8 cellular contexts compared by ENCODE assay signal in genomic region chr1:10399487-10399917, GRCh38. TPM values are rescaled to one million over a fixed set of nuclear protein-coding genes. Genes with fewer than 3 reads are reported as not detected.
DNase-seq lines count a peak whose midpoint lies in the region; ATAC-seq, FAIRE-seq and TF ChIP-seq lines count a peak whose summit lies in the region.

No MANE protein-coding gene starts in this region.

- peak overlapping the region; percentile 90 for H3K4me3 Mint-ChIP-seq in stimulated activated effector memory CD8-positive, alpha-beta T cell treated with anti-CD3 and anti-CD28 coated beads, Interleukin-12 subunit alpha, Interleukin-12 subunit beta, amount 100 ng/mL, for 72 hours

- H3K27me3 ChIP-seq in bronchial epithelial cell (ENCODE audit: control insufficient read depth, insufficient read depth, low read length): no peaks in the 10 kb centered on the region

- DNase-seq in NCI-H82 (lab: John Stamatoyannopoulos, UW) (peak; percentile 71), NCI-H82 treated with DMSO at 0.1 percent for 48 hours (lab: John Stamatoyannopoulos, UW; ENCODE audit: unreplicated experiment) (no peak), NCI-H2227 treated with DMSO at 0.1 percent for 48 hours (lab: John Stamatoyannopoulos, UW) (peak; percentile 70), bronchial epithelial cell (ENCODE audit: low read depth) (peak; percentile 25), left colon (peak; percentile 30 to 43), SKM-1 treated with dmso at 0.1 percent for 144 hours (lab: John Stamatoyannopoulos, UW; ENCODE audit: unreplicated experiment) (no peak)
- DNase-seq in stimulated activated effector memory CD8-positive, alpha-beta T cell treated with anti-CD3 and anti-CD28 coated beads, Interleukin-12 subunit alpha, Interleukin-12 subunit beta, amount 100 ng/mL, for 72 hours (ENCODE audit: low spot score in 2 of 2): peak in 1 of 2 donors; percentile 7

- peak overlapping the region; percentile 92 for H3K27ac Mint-ChIP-seq in stimulated activated effector memory CD8-positive, alpha-beta T cell treated with anti-CD3 and anti-CD28 coated beads, Interleukin-12 subunit alpha, Interleukin-12 subunit beta, amount 100 ng/mL, for 72 hours

- H3K36me3 Mint-ChIP-seq in stimulated activated effector memory CD8-positive, alpha-beta T cell treated with anti-CD3 and anti-CD28 coated beads, Interleukin-12 subunit alpha, Interleukin-12 subunit beta, amount 100 ng/mL, for 72 hours: peaks cover 43% of the 10 kb centered on the region

- no peaks in the 10 kb centered on the region for H3K9me3 Mint-ChIP-seq in stimulated activated effector memory CD8-positive, alpha-beta T cell treated with anti-CD3 and anti-CD28 coated beads, Interleukin-12 subunit alpha, Interleukin-12 subunit beta, amount 100 ng/mL, for 72 hours

- peak overlapping the region; percentile 97 for H3K4me3 ChIP-seq in bronchial epithelial cell (ENCODE audit: low read depth, low read length)

- ATAC-seq in left colon (no peak), GM19452 (IDR thresholded peaks at IDR 0.05; ENCODE audit: unreplicated experiment) (no peak)
- no peak for ATAC-seq in stimulated activated effector memory CD8-positive, alpha-beta T cell treated with anti-CD3 and anti-CD28 coated beads, Interleukin-12 subunit alpha, Interleukin-12 subunit beta, amount 100 ng/mL, for 72 hours

- peaks cover 8% of the 10 kb centered on the region for H3K36me3 ChIP-seq in bronchial epithelial cell (ENCODE audit: control insufficient read depth, insufficient read depth, low read length)

- intact Hi-C loops in left colon (cut with DNase I, micrococcal nuclease): no loop called here

- FAIRE-seq in bronchial epithelial cell (lab: Jason Lieb, UNC): no peak

- peaks cover 25% of the 10 kb centered on the region for H3K4me1 Mint-ChIP-seq in stimulated activated effector memory CD8-positive, alpha-beta T cell treated with anti-CD3 and anti-CD28 coated beads, Interleukin-12 subunit alpha, Interleukin-12 subunit beta, amount 100 ng/mL, for 72 hours

- TF ChIP-seq CTCF in bronchial epithelial cell (IDR thresholded peaks at IDR 0.05; ENCODE audit: insufficient read depth, low read length, severe bottlenecking): no peak

RNA-seq across cellular contexts. Expression of gene PGD, which starts 0.6 kb away (rescaled TPM):
- total RNA-seq in bronchial epithelial cell (52.4 and 74.5 TPM in 2 replicates), left colon (100 to 1,000 TPM in 1 of 2 donors, 10 to 100 TPM in 1; 68.0 to 105 TPM)

RNA-seq across cellular contexts. Expression of gene CENPS, which starts 30.7 kb away (rescaled TPM):
- 8.4 and 9.7 TPM in 2 replicates for total RNA-seq in bronchial epithelial cell
- total RNA-seq in left colon: 10 to 100 TPM; 11.8 to 11.9 TPM

RNA-seq across cellular contexts. Expression of gene CORT, which starts 50.3 kb away (rescaled TPM):
- total RNA-seq in bronchial epithelial cell (0.26 TPM in 2 replicates), left colon (under 1 TPM; 0.34 to 0.52 TPM)

Comparison
In these comparisons a context has a peak if more than half of its experiments do, and no peak if none do; other contexts are left out.
1. DNase-seq: peak in NCI-H82 (single experiment), NCI-H2227 treated with DMSO at 0.1 percent for 48 hours (single experiment), bronchial epithelial cell (single experiment) and left colon (2 of 2); none in NCI-H82 treated with DMSO at 0.1 percent for 48 hours (single experiment) and SKM-1 treated with dmso at 0.1 percent for 144 hours (single experiment).